1 cellular context compared by ENCODE assay signal in the genomic region with DNA sequence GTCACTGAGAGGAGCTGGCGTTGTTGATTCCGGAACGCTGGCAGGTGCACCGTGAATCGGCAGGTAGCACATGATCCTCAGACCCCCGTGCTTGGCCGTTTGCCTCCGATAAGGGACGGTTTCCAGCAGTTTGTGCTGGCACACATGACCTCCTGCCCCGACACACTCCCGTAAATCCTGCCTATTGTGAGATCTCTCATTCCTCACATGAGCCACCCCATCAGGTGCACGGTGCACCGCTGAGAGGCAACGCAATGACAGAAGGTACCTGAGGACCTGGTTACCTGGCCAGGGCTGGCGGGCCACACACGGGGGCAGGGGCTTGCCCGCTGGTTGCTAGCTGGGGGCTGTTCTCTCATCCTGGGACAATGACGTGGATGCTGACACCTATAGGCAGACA.
TF ChIP-seq lines count a peak whose summit lies in the region.

No MANE protein-coding gene starts in this region.

TF ChIP-seq in HEK293, 187 proteins besides CTCF, POLR2A, EP300 and RAD21 (continued from another document):
- TF ChIP-seq ZEB2 (tag by site-specific recombination; IDR thresholded peaks at IDR 0.05) = 0 out of 2 replicates have a peak, but pooled peaks have one; percentile 12
- TF ChIP-seq ZNF600 (tag by site-specific recombination; IDR thresholded peaks at IDR 0.05) = peak; percentile 80
- no peak for TF ChIP-seq ZNF664 (tag by site-specific recombination; IDR thresholded peaks at IDR 0.05)
